ENCODE assay signal across 14 cellular contexts in the genomic region with DNA sequence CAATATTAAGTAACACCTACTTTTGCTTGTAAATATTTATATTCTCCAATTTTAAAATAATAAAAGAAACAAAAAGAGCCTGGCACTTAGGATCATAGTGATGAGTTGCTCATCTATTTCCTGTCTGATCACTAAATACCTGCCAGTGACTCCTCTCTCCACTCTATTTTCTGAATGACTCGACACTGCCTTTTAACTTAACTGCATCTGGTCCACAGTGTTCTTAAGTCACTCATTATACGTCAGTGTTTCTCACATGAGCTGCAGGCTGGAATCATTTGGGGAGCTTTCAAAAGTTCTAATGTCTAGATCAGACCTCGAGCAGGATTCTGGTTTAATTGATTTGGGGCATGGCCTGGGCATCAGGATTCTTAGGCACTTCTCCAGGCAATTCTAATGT.
A peak's percentile ranks its signal among the peaks of the same experiment; 100 is the strongest.
DNase-seq lines count a peak whose midpoint lies in the region; ATAC-seq, FAIRE-seq and TF ChIP-seq lines count a peak whose summit lies in the region.
"Had no signal": no experiment of that assay in that cellular context is flagged by ENCODE, and none has a peak within 500 bp of the region (broad histone marks: within the 10 kb centered on the region; RNA-seq: fewer than 3 reads in every experiment).

No MANE protein-coding gene starts in this region.

- peaks cover 15% of the 10 kb centered on the region for H3K4me1 Mint-ChIP-seq in activated CD4-positive, alpha-beta T cell treated with anti-CD3 and anti-CD28 coated beads, Interleukin-2, amount 10 ng/mL, durations not matched to agents 7 days and 5 days

- no peak for TF ChIP-seq POLR2A in esophagus muscularis mucosa (IDR thresholded peaks at IDR 0.05; ENCODE audit: low read depth)

- ATAC-seq in HG03442 (IDR thresholded peaks at IDR 0.05; ENCODE audit: unreplicated experiment) (peak; percentile 82), HG03135 (IDR thresholded peaks at IDR 0.05; ENCODE audit: unreplicated experiment) (no peak), HG02973 (IDR thresholded peaks at IDR 0.05; ENCODE audit: unreplicated experiment) (no peak)
- ATAC-seq: A549 had no signal

- POLR2A ChIA-PET in activated CD4-positive, alpha-beta T cell treated with anti-CD3 and anti-CD28 coated beads, Interleukin-2, amount 10 ng/mL, durations not matched to agents 7 days and 5 days (lab: Charles Lee), result no interaction called here

- no peaks in the 10 kb centered on the region for H3K27me3 ChIP-seq in esophagus muscularis mucosa
- H3K27me3 ChIP-seq in stomach smooth muscle (ENCODE audit: control insufficient read depth in 1 of 2, insufficient read depth in 2 of 2, low read length in 2 of 2), result no peaks in the 10 kb centered on the region

- TF ChIP-seq EP300 in esophagus muscularis mucosa (IDR thresholded peaks at IDR 0.05), result no peak

- H3K4me1 ChIP-seq in esophagus muscularis mucosa (peaks cover 34 to 94% (median 75%) of the 10 kb centered on the region in 4 donors), stomach smooth muscle (ENCODE audit: control insufficient read depth, insufficient read depth, low read length) (peaks cover 38% of the 10 kb centered on the region)
- H3K4me1 ChIP-seq: HAP-1 had no signal

- H3K9me3 ChIP-seq in esophagus muscularis mucosa, result no peaks in the 10 kb centered on the region
- no peaks in the 10 kb centered on the region for H3K9me3 ChIP-seq in stomach smooth muscle (ENCODE audit: control insufficient read depth in 2 of 2, low read length in 2 of 2)
- H3K9me3 ChIP-seq: A549, HAP-1 had no signal

- no peak overlapping the region for H3K4me3 ChIP-seq in esophagus muscularis mucosa
- no peak overlapping the region for H3K4me3 ChIP-seq in stomach smooth muscle (ENCODE audit: low read length in 2 of 2)
- H3K4me3 ChIP-seq: A549, HAP-1 had no signal

- CTCF ChIA-PET in activated CD4-positive, alpha-beta T cell treated with anti-CD3 and anti-CD28 coated beads, Interleukin-2, amount 10 ng/mL, durations not matched to agents 7 days and 5 days (lab: Charles Lee), result no interaction called here

- H3K36me3 Mint-ChIP-seq in activated CD4-positive, alpha-beta T cell treated with anti-CD3 and anti-CD28 coated beads, Interleukin-2, amount 10 ng/mL, durations not matched to agents 7 days and 5 days (ENCODE audit: low read depth), result no peaks in the 10 kb centered on the region
- H3K36me3 Mint-ChIP-seq: activated naive CD4-positive, alpha-beta T cell treated with anti-CD3 and anti-CD28 coated beads, Interleukin-2, amount 50 U/mL, for 24 hours had no signal

- H3K36me3 ChIP-seq in esophagus muscularis mucosa (peaks cover 0 to 4% (median 0%) of the 10 kb centered on the region in 4 donors), stomach smooth muscle (ENCODE audit: control insufficient read depth in 2 of 2, insufficient read depth in 2 of 2, low read length in 2 of 2) (peaks cover 4 to 6% of the 10 kb centered on the region in 2 donors)
- H3K36me3 ChIP-seq: HAP-1 had no signal

- FAIRE-seq in HTR-8/SVneo (lab: Jason Lieb, UNC), result no peak
- FAIRE-seq: A549 had no signal

- H3K27ac Mint-ChIP-seq in activated CD4-positive, alpha-beta T cell treated with anti-CD3 and anti-CD28 coated beads, Interleukin-2, amount 10 ng/mL, durations not matched to agents 7 days and 5 days, result peak overlapping the region; percentile 28
- H3K27ac Mint-ChIP-seq: activated naive CD4-positive, alpha-beta T cell treated with anti-CD3 and anti-CD28 coated beads, Interleukin-2, amount 50 U/mL, for 24 hours had no signal

- H3K9me3 Mint-ChIP-seq in activated CD4-positive, alpha-beta T cell treated with anti-CD3 and anti-CD28 coated beads, Interleukin-2, amount 10 ng/mL, durations not matched to agents 7 days and 5 days, result peaks cover 4% of the 10 kb centered on the region
- H3K9me3 Mint-ChIP-seq: activated naive CD4-positive, alpha-beta T cell treated with anti-CD3 and anti-CD28 coated beads, Interleukin-2, amount 50 U/mL, for 24 hours had no signal

- H3K27me3 Mint-ChIP-seq in activated CD4-positive, alpha-beta T cell treated with anti-CD3 and anti-CD28 coated beads, Interleukin-2, amount 10 ng/mL, durations not matched to agents 7 days and 5 days, result no peaks in the 10 kb centered on the region
- H3K27me3 Mint-ChIP-seq: activated CD4-positive, alpha-beta T cell treated with anti-CD3 and anti-CD28 coated beads, Interleukin-2, amount 10 ng/mL, durations not matched to agents 24 days and 14 days; activated naive CD4-positive, alpha-beta T cell treated with anti-CD3 and anti-CD28 coated beads, Interleukin-2, amount 50 U/mL, for 24 hours had no signal

- H3K9ac ChIP-seq in stomach smooth muscle (ENCODE audit: low read length in 2 of 2), result peak overlapping the region in 1 of 2 donors; percentile 73

- no peak for DNase-seq in activated CD4-positive, alpha-beta T cell treated with anti-CD3 and anti-CD28 coated beads, Interleukin-2, amount 10 ng/mL, durations not matched to agents 7 days and 5 days
- DNase-seq in activated CD4-positive, alpha-beta T cell treated with anti-CD3 and anti-CD28 coated beads, Interleukin-2, amount 50 U/mL, for 1 hour, result no peak
- peak; percentile 68 for DNase-seq in esophagus muscularis mucosa (ENCODE audit: extremely low spot score)
- DNase-seq in HTR-8/SVneo (ENCODE audit: insufficient read length, low spot score), result no peak
- DNase-seq: activated CD4-positive, alpha-beta T cell treated with anti-CD3 and anti-CD28 coated beads, Interleukin-2, amount 10 ng/mL, durations not matched to agents 24 days and 14 days; NCI-H1417 treated with DMSO at 0.1 percent for 48 hours; SW 1271 had no signal

- no peak for TF ChIP-seq CTCF in esophagus muscularis mucosa (IDR thresholded peaks at IDR 0.05)

- WGBS in esophagus muscularis mucosa, result 37% methylated on average over 3 of the region's 3 CpGs

- H3K27ac ChIP-seq in esophagus muscularis mucosa (replicated peaks in 1 of 4) (peak overlapping the region; percentile 62 to 89 (median 76)), stomach smooth muscle (ENCODE audit: low read length) (peak overlapping the region; percentile 92)
- H3K27ac ChIP-seq: A549 had no signal

- intact Hi-C loops in esophagus muscularis mucosa (cut with DNase I), result no loop called here

- H3K4me3 Mint-ChIP-seq in activated CD4-positive, alpha-beta T cell treated with anti-CD3 and anti-CD28 coated beads, Interleukin-2, amount 10 ng/mL, durations not matched to agents 7 days and 5 days, result no peak overlapping the region
- H3K4me3 Mint-ChIP-seq: activated CD4-positive, alpha-beta T cell treated with anti-CD3 and anti-CD28 coated beads, Interleukin-2, amount 10 ng/mL, durations not matched to agents 24 days and 14 days; activated naive CD4-positive, alpha-beta T cell treated with anti-CD3 and anti-CD28 coated beads, Interleukin-2, amount 50 U/mL, for 24 hours had no signal
